ENCODE assay signal across 17 cellular contexts in genomic region chr2:127671557-127672302, GRCh38. TPM values are rescaled to one million over a fixed set of nuclear protein-coding genes. Genes with fewer than 3 reads are reported as not detected.
DNase-seq lines count a peak whose midpoint lies in the region; ATAC-seq and TF ChIP-seq lines count a peak whose summit lies in the region.
"Had no signal": no experiment of that assay in that cellular context is flagged by ENCODE, and none has a peak within 500 bp of the region (broad histone marks: within the 10 kb centered on the region; RNA-seq: fewer than 3 reads in every experiment).

No MANE protein-coding gene starts in this region.

- H3K27me3 ChIP-seq in adipocyte (replicated peaks; ENCODE audit: control insufficient read depth, insufficient read depth, low read length) (peaks cover 2% of the 10 kb centered on the region), esophagus (ENCODE audit: control insufficient read depth in 1 of 2, insufficient read depth in 2 of 2, low read length in 2 of 2) (no peaks in the 10 kb centered on the region), muscle layer of duodenum (ENCODE audit: low read depth, low read length) (peaks cover 9% of the 10 kb centered on the region), testis (no peaks in the 10 kb centered on the region), colonic mucosa (peaks cover 29% of the 10 kb centered on the region), BE2C (peaks cover 15% of the 10 kb centered on the region)

- TF ChIP-seq CTCF in testis (IDR thresholded peaks at IDR 0.05) = no peak
- no peak for TF ChIP-seq CTCF in colonic mucosa (IDR thresholded peaks at IDR 0.05)
- TF ChIP-seq CTCF in BE2C (IDR thresholded peaks at IDR 0.05; ENCODE audit: low read depth, low read length) = no peak

- no peak for DNase-seq in adipocyte (ENCODE audit: low read depth)
- peak; percentile 10 for DNase-seq in testis
- DNase-seq in colonic mucosa = no peak
- DNase-seq in NCI-H2107 (lab: John Stamatoyannopoulos, UW) = no peak
- no peak for DNase-seq in BE2C
- DNase-seq: activated CD4-positive, alpha-beta T cell treated with anti-CD3 and anti-CD28 coated beads, Interleukin-2, amount 50 U/mL, for 48 hours; activated naive CD8-positive, alpha-beta T cell treated with anti-CD3 and anti-CD28 coated beads for 36 hours; AML-193; erythroblast; NCI-H1048; NCI-H2029 treated with DMSO at 0.1 percent for 48 hours had no signal

- H3K4me3 ChIP-seq in adipocyte (ENCODE audit: low read length) (peak overlapping the region; percentile 85), esophagus (ENCODE audit: low read depth in 1 of 2, low read length in 2 of 2) (peak overlapping the region in 1 of 2 donors; percentile 5), muscle layer of duodenum (ENCODE audit: low read depth in 1 of 2, low read length in 2 of 2) (peak overlapping the region in 1 of 2 donors; percentile 95), testis (no peak overlapping the region), colonic mucosa (no peak overlapping the region), BE2C (ENCODE audit: low read depth, low read length) (no peak overlapping the region)

- H3K9ac ChIP-seq in adipocyte (ENCODE audit: low read length) (no peak overlapping the region), colonic mucosa (ENCODE audit: low read depth in 2 of 2, low read length in 2 of 2) (peak overlapping the region in 1 of 2 donors; percentile 24)
- H3K9ac ChIP-seq: KMS-11 had no signal

- H3K4me1 ChIP-seq in adipocyte (ENCODE audit: control insufficient read depth, insufficient read depth, low read length) (peaks cover 54% of the 10 kb centered on the region), esophagus (ENCODE audit: control insufficient read depth in 2 of 2, insufficient read depth in 2 of 2, low read length in 1 of 2) (peaks cover 2 to 5% of the 10 kb centered on the region in 2 donors), muscle layer of duodenum (ENCODE audit: control insufficient read depth in 1 of 2, insufficient read depth in 2 of 2, low read length in 2 of 2) (peaks cover 0 to 27% of the 10 kb centered on the region in 2 donors), testis (no peaks in the 10 kb centered on the region), colonic mucosa (no peaks in the 10 kb centered on the region), BE2C (no peaks in the 10 kb centered on the region)

- intact Hi-C loops in testis (cut with DNase I; ENCODE audit: low total_unique reads) = no loop called here
- intact Hi-C loops in colonic mucosa (cut with DNase I) = no loop called here

- peak overlapping the region; percentile 32 to 45 for H3K27ac ChIP-seq in esophagus (ENCODE audit: low read depth in 2 of 2, low read length in 1 of 2)
- peak overlapping the region; percentile 21 for H3K27ac ChIP-seq in muscle layer of duodenum (ENCODE audit: low read length)
- H3K27ac ChIP-seq in testis = no peak overlapping the region
- no peak overlapping the region for H3K27ac ChIP-seq in colonic mucosa
- H3K27ac ChIP-seq: KMS-11, RWPE1 had no signal

- no peak for ATAC-seq in GM18861 (IDR thresholded peaks at IDR 0.05; ENCODE audit: unreplicated experiment)

- no peak for TF ChIP-seq POLR2A in testis (IDR thresholded peaks at IDR 0.05)

- H3K36me3 ChIP-seq in adipocyte (ENCODE audit: control insufficient read depth, insufficient read depth, low read length, severe bottlenecking) (no peaks in the 10 kb centered on the region), esophagus (ENCODE audit: control insufficient read depth in 2 of 2, insufficient read depth in 2 of 2, low read length in 1 of 2) (no peaks in the 10 kb centered on the region), muscle layer of duodenum (ENCODE audit: control insufficient read depth in 1 of 2, insufficient read depth in 2 of 2, low read length in 2 of 2) (no peaks in the 10 kb centered on the region), testis (ENCODE audit: low read depth, missing control alignments) (no peaks in the 10 kb centered on the region), colonic mucosa (no peaks in the 10 kb centered on the region), BE2C (no peaks in the 10 kb centered on the region)

- H3K9me3 ChIP-seq in adipocyte (ENCODE audit: control insufficient read depth, low read length) (peaks cover 3% of the 10 kb centered on the region), esophagus (ENCODE audit: control insufficient read depth in 2 of 2, insufficient read depth in 1 of 2, low read depth in 1 of 2, low read length in 1 of 2) (no peaks in the 10 kb centered on the region), muscle layer of duodenum (ENCODE audit: control insufficient read depth in 1 of 2, low read length in 2 of 2) (no peaks in the 10 kb centered on the region), testis (no peaks in the 10 kb centered on the region), colonic mucosa (no peaks in the 10 kb centered on the region), BE2C (no peaks in the 10 kb centered on the region)

- 73 to 78% methylated on average over 14 of the region's 14 CpGs for WGBS in esophagus, 2 donors
- WGBS in testis, 2 donors = 88 to 94% methylated on average over 5 to 14 of the region's 14 CpGs

RNA-seq across cellular contexts. Expression of gene LIMS2, which starts 3.6 kb away (rescaled TPM):
- polyA plus RNA-seq in esophagus (10 to 100 TPM; 32.4 to 58.4 TPM), testis (ENCODE audit: insufficient read depth, low read depth, low replicate concordance) (23.6 TPM)
- total RNA-seq in testis (10 to 100 TPM; 19.0 to 19.3 TPM), colonic mucosa (10 to 100 TPM in 1 of 2 donors, 1 to 10 TPM in 1; 6.6 to 37.2 TPM)
- polyA plus RNA-seq in BE2C (2012; ENCODE audit: insufficient read depth, insufficient read length, low read depth) = 3.2 TPM
- total RNA-seq: NCI-H460 had no signal

RNA-seq across cellular contexts. Expression of gene GPR17, which starts 25.8 kb away (rescaled TPM):
- polyA plus RNA-seq in esophagus = 1 to 10 TPM in 1 of 2 donors, under 1 TPM in 1; 0.26 to 1.6 TPM
- under 1 TPM in 1 of 2 donors, not detected in 1; 0.25 TPM for total RNA-seq in testis
- polyA plus RNA-seq in testis (ENCODE audit: insufficient read depth, low read depth, low replicate concordance) = 0.29 TPM
- total RNA-seq in colonic mucosa = under 1 TPM; 0.16 to 0.20 TPM
- not detected for polyA plus RNA-seq in BE2C (2012; ENCODE audit: insufficient read depth, insufficient read length, low read depth)
- total RNA-seq: activated naive CD8-positive, alpha-beta T cell treated with anti-CD3 and anti-CD28 coated beads for 36 hours; NCI-H460 had no signal

RNA-seq across cellular contexts. Expression of gene SFT2D3, which starts 29.6 kb away (rescaled TPM):
- polyA plus RNA-seq in esophagus (1 to 10 TPM; 3.8 to 4.2 TPM), testis (ENCODE audit: insufficient read depth, low read depth, low replicate concordance) (7.4 TPM)
- total RNA-seq in testis (10 to 100 TPM; 12.9 to 13.2 TPM), colonic mucosa (1 to 10 TPM; 6.0 to 7.5 TPM)
- 2.0 TPM for polyA plus RNA-seq in BE2C (2012; ENCODE audit: insufficient read depth, insufficient read length, low read depth)

Comparison
In these comparisons a context has a peak if more than half of its experiments do, and no peak if none do; other contexts are left out.
1. H3K27ac ChIP-seq: peak in esophagus (2 of 2) and muscle layer of duodenum (single experiment); none in testis (0 of 2) and colonic mucosa (single experiment).